ENCODE assay signal across 8 cellular contexts in genomic region chr16:22206847-22207714, GRCh38. TPM values are rescaled to one million over a fixed set of nuclear protein-coding genes. Genes with fewer than 3 reads are reported as not detected.
DNase-seq lines count a peak whose midpoint lies in the region; ATAC-seq and TF ChIP-seq lines count a peak whose summit lies in the region.

No MANE protein-coding gene starts in this region.

- peak; percentile 55 for ATAC-seq in thoracic aorta (ENCODE audit: insufficient number of reproducible peaks, low FRiP score, low read depth)

- H3K4me1 ChIP-seq in neuron (ENCODE audit: insufficient read depth, low read length) = no peaks in the 10 kb centered on the region
- H3K4me1 ChIP-seq in thoracic aorta (ENCODE audit: control insufficient read depth in 1 of 2, low read depth in 2 of 2) = peaks cover 32 to 56% of the 10 kb centered on the region in 2 donors

- TF ChIP-seq CTCF in AG09309 (IDR thresholded peaks at IDR 0.05; ENCODE audit: control insufficient read depth, insufficient read depth, low read depth, low read length, missing control alignments) = no peak
- no peak for TF ChIP-seq CTCF in foreskin fibroblast (IDR thresholded peaks at IDR 0.05; ENCODE audit: low read depth, low read length)
- no peak for TF ChIP-seq CTCF in thoracic aorta (IDR thresholded peaks at IDR 0.05)

- H3K27me3 ChIP-seq in neuron (ENCODE audit: insufficient read depth, low read length) (no peaks in the 10 kb centered on the region), thoracic aorta (replicated peaks; ENCODE audit: insufficient read depth) (no peaks in the 10 kb centered on the region)

- peak; percentile 47 for TF ChIP-seq POLR2A in GM19099 (IDR thresholded peaks at IDR 0.05; ENCODE audit: extremely low read depth, insufficient read length, low read depth)

- no peaks in the 10 kb centered on the region for H3K36me3 ChIP-seq in neuron (ENCODE audit: insufficient read depth, low read length)
- H3K36me3 ChIP-seq in thoracic aorta = no peaks in the 10 kb centered on the region

- H3K4me3 ChIP-seq in AG09309 (ENCODE audit: control insufficient read depth, low read depth, low read length) (peak overlapping the region; percentile 88), foreskin fibroblast (ENCODE audit: low read depth in 1 of 2, low read length in 2 of 2) (peak overlapping the region; percentile 73 to 82), neuron (ENCODE audit: low read length) (peak overlapping the region; percentile 92), thoracic aorta (peak overlapping the region; percentile 97)

- H2AFZ ChIP-seq in neuron (ENCODE audit: low read depth, low read length) = peak overlapping the region; percentile 99

- H3K9me3 ChIP-seq in neuron (ENCODE audit: low read length) = no peaks in the 10 kb centered on the region
- H3K9me3 ChIP-seq in thoracic aorta = no peaks in the 10 kb centered on the region

- H3K27ac ChIP-seq in thoracic aorta = peak overlapping the region; percentile 88 to 94

- DNase-seq in AG09309 (ENCODE audit: low read depth) (no peak), HK-2 (ENCODE audit: unreplicated experiment) (peak; percentile 37), RPMI7951 (ENCODE audit: low read depth) (peak; percentile 76), foreskin fibroblast (peak; percentile 57 to 80), thoracic aorta (ENCODE audit: low spot score) (peak; percentile 83)
- DNase-seq in activated naive CD4-positive, alpha-beta T cell (lab: John Stamatoyannopoulos, UW) = peak in 3 of 4 experiments; percentile 7 to 31 (median 18)

RNA-seq across cellular contexts. Expression of gene EEF2K, which starts 1.0 kb away (rescaled TPM):
- 15.7 and 17.7 TPM in 2 replicates for total RNA-seq in RPMI7951 (2014; rRNA removed; shearing (Covaris generic))
- total RNA-seq in thoracic aorta = 10 to 100 TPM; 35.1 to 38.2 TPM

RNA-seq across cellular contexts. Expression of gene SDR42E2, which starts 44.8 kb away (rescaled TPM):
- not detected in 2 replicates for total RNA-seq in RPMI7951 (2014; rRNA removed; shearing (Covaris generic))
- not detected for total RNA-seq in thoracic aorta
